ENCODE assay signal across 8 cellular contexts in the genomic region with DNA sequence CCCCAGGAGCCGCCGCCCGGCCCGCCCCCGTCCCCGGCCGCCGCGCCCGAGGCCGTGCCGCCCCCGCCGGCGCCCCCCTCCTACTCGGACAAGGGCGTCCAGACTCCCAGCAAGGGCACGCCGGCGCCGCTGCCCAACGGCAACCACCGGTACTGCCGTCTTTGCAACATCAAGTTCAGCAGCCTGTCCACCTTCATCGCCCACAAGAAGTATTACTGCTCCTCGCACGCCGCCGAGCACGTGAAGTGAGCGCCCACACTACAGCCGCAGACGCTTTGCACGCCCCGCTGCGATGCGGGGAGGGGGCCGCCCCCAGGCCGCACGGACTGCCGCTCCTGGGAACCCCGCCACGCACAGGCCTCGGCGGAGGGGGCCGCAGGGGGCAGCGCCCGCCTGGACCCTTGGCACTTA. TPM values are rescaled to one million over a fixed set of nuclear protein-coding genes. Genes with fewer than 3 reads are reported as not detected.
DNase-seq lines count a peak whose midpoint lies in the region; ATAC-seq, FAIRE-seq and TF ChIP-seq lines count a peak whose summit lies in the region.

No MANE protein-coding gene starts in this region.

- peaks cover 41% of the 10 kb centered on the region; the same call in 2 of the 3 replicates for H3K36me3 ChIP-seq in K562 (ENCODE audit: control insufficient read depth, insufficient read depth, low read length)
- H3K36me3 ChIP-seq in kidney (ENCODE audit: control insufficient read depth in 1 of 2, insufficient read depth in 2 of 2, low read length in 2 of 2), result no peaks in the 10 kb centered on the region

- WGBS in K562 (ENCODE audit: insufficient coverage, low coverage, missing lambda C conversion rate), result 98% methylated on average over 23 of the region's 48 CpGs

- BruUV-seq in K562 (replicated peaks; lab: Mats Ljungman, UMichigan), result no TSS peak

- ATAC-seq in GM19463 (IDR thresholded peaks at IDR 0.05; ENCODE audit: unreplicated experiment) (peak; percentile 11), K562 (no peak)

- POLR2A ChIA-PET in K562 (lab: Yijun Ruan, JAX), result no interaction called here

- H3K9me3 Mint-ChIP-seq in stimulated activated naive CD8-positive, alpha-beta T cell treated with anti-CD3 and anti-CD28 coated beads, Interleukin-15, Interleukin-2, amounts not matched to agents 100 ng/mL and 50 ng/mL, for 24 hours, result no peaks in the 10 kb centered on the region

- H4K20me1 ChIP-seq in K562 (replicated peaks; ENCODE audit: control insufficient read depth, insufficient read depth, low read length), result peaks cover 13% of the 10 kb centered on the region

- H3K4me2 ChIP-seq in K562 (ENCODE audit: insufficient read depth, low read length), result no peak overlapping the region

- no peak for TF ChIP-seq RAD21 in K562 (CRISPR knock-in tag; conservative IDR thresholded peaks at IDR 0.05 in 1 of 2, IDR thresholded peaks at IDR 0.05 in 1 of 2)

- no peak for TF ChIP-seq EP300 in K562 (IDR thresholded peaks at IDR 0.05; ENCODE audit: low read length)

- H3K4me1 ChIP-seq in K562 (replicated peaks in 1 of 2; ENCODE audit: control insufficient read depth in 2 of 2, insufficient read depth in 2 of 2, low read length in 2 of 2) (peaks cover 10 to 79% of the 10 kb centered on the region in 2 experiments), kidney (ENCODE audit: control insufficient read depth in 1 of 2, insufficient read depth in 1 of 2, low read depth in 1 of 2, low read length in 2 of 2) (peaks cover 0 to 13% of the 10 kb centered on the region in 2 donors)

- no peak for TF ChIP-seq CTCF in K562 (IDR thresholded peaks at IDR 0.05 in 2 of 3, conservative IDR thresholded peaks at IDR 0.05 in 1 of 3; ENCODE audit: insufficient read depth in 2 of 3, low read depth in 1 of 3, low read length in 3 of 3)
- no peak for TF ChIP-seq CTCF in kidney (IDR thresholded peaks at IDR 0.05; ENCODE audit: borderline replicate concordance, extremely low read depth, insufficient read depth)

- no peak overlapping the region for H3K27ac ChIP-seq in K562 (ENCODE audit: extremely low read depth, low read depth, low read length)
- peak overlapping the region in 1 of 2 donors; percentile 17 for H3K27ac ChIP-seq in kidney (ENCODE audit: low read depth in 2 of 2, low read length in 2 of 2)

- H3K4me3 ChIP-seq in K562 (no peak overlapping the region), kidney (ENCODE audit: low read length in 2 of 2) (peak overlapping the region in 1 of 2 donors; percentile 37)

- intact Hi-C loops in K562 (cut with micrococcal nuclease), result no loop called here
- intact Hi-C loops in kidney (cut with DNase I), result no loop called here

- peak overlapping the region; percentile 73 for H3K4me3 Mint-ChIP-seq in stimulated activated naive CD8-positive, alpha-beta T cell treated with anti-CD3 and anti-CD28 coated beads, Interleukin-15, Interleukin-2, amounts not matched to agents 100 ng/mL and 50 ng/mL, for 24 hours

- H3K27me3 ChIP-seq in K562 (ENCODE audit: control insufficient read depth in 2 of 2, insufficient read depth in 2 of 2, low read length in 2 of 2), result peaks cover 13 to 17% of the 10 kb centered on the region in 2 experiments; a peak in 4 of 5 replicates

- peaks cover 9% of the 10 kb centered on the region for H3K4me1 Mint-ChIP-seq in stimulated activated naive CD8-positive, alpha-beta T cell treated with anti-CD3 and anti-CD28 coated beads, Interleukin-15, Interleukin-2, amounts not matched to agents 100 ng/mL and 50 ng/mL, for 24 hours (ENCODE audit: low read depth)

- H3K9ac ChIP-seq in K562 (ENCODE audit: insufficient read depth in 1 of 2, low read depth in 2 of 2, low read length in 2 of 2) (no peak overlapping the region), kidney (ENCODE audit: low read length in 2 of 2) (peak overlapping the region in 1 of 2 donors; percentile 34)

- no peak overlapping the region for H2AFZ ChIP-seq in K562 (ENCODE audit: low read depth, low read length)

- in situ Hi-C loops in K562 (cut with MboI), result no loop called here

- DNase-seq in AG20443 (ENCODE audit: low spot score), result peak; percentile 76
- DNase-seq in NOMO-1 treated with DMSO at 0.1 percent for 48 hours (lab: John Stamatoyannopoulos, UW; ENCODE audit: unreplicated experiment), result peak; percentile 69
- no peak for DNase-seq in K562 (ENCODE audit: extremely low read depth in 1 of 4, low spot score in 3 of 4)
- peak; percentile 89 for DNase-seq in kidney
- DNase-seq in NCI-H510A (lab: John Stamatoyannopoulos, UW), result no peak
- DNase-seq in NCI-H2171 treated with DMSO at 0.1 percent for 48 hours (lab: John Stamatoyannopoulos, UW), result no peak

- FAIRE-seq in K562 (lab: Jason Lieb, UNC) (no peak), kidney (lab: Jason Lieb, UNC) (no peak)

- H3K27ac Mint-ChIP-seq in stimulated activated naive CD8-positive, alpha-beta T cell treated with anti-CD3 and anti-CD28 coated beads, Interleukin-15, Interleukin-2, amounts not matched to agents 100 ng/mL and 50 ng/mL, for 24 hours, result peak overlapping the region; percentile 78

- no peak for TF ChIP-seq POLR2A in K562 (conservative IDR thresholded peaks at IDR 0.05)

- CTCF ChIA-PET in K562 (lab: Yijun Ruan, JAX; ENCODE audit: low intra/inter-chr PET ratio), result no interaction called here

- H3K9me3 ChIP-seq in K562 (replicated peaks; ENCODE audit: control insufficient read depth, insufficient read depth, low read depth, low read length) (no peaks in the 10 kb centered on the region), kidney (ENCODE audit: control insufficient read depth in 1 of 2, low read length in 2 of 2) (no peaks in the 10 kb centered on the region)

- H3K9me1 ChIP-seq in K562 (ENCODE audit: control insufficient read depth, insufficient read depth, low read length), result no peaks in the 10 kb centered on the region

- no peaks in the 10 kb centered on the region for H3K79me2 ChIP-seq in K562 (ENCODE audit: control insufficient read depth, insufficient read depth, low read length)

- H3K36me3 Mint-ChIP-seq in stimulated activated naive CD8-positive, alpha-beta T cell treated with anti-CD3 and anti-CD28 coated beads, Interleukin-15, Interleukin-2, amounts not matched to agents 100 ng/mL and 50 ng/mL, for 24 hours (ENCODE audit: low read depth), result no peaks in the 10 kb centered on the region

- no peaks in the 10 kb centered on the region for H3K27me3 Mint-ChIP-seq in stimulated activated naive CD8-positive, alpha-beta T cell treated with anti-CD3 and anti-CD28 coated beads, Interleukin-15, Interleukin-2, amounts not matched to agents 100 ng/mL and 50 ng/mL, for 24 hours

TF ChIP-seq in K562, 482 proteins besides CTCF, POLR2A, EP300 and RAD21:
- peak; percentile 56; the same call in 1 of the 2 replicates for TF ChIP-seq POLR2G (IDR thresholded peaks at IDR 0.05; ENCODE audit: low read depth, low read length)
- no peak for TF ChIP-seq STAG1 (CRISPR knock-in tag; IDR thresholded peaks at IDR 0.05; ENCODE audit: borderline replicate concordance)

RNA-seq across cellular contexts. Expression of a gene that starts 35.5 kb away (rescaled TPM):
- 74.4 and 112 TPM in 2 replicates for total RNA-seq in K562 (2011; cell fraction: chromatin; rRNA removed; ENCODE audit: low replicate concordance)
- 51.3 and 61.4 TPM in 2 replicates for total RNA-seq in K562 (2011; cell fraction: nucleolus; rRNA removed)
- total RNA-seq in K562 (2011; cell fraction: nucleoplasm; rRNA removed), result 61.1 and 63.4 TPM in 2 replicates
- total RNA-seq in K562 (2014; rRNA removed) (26.9 and 35.1 TPM in 2 replicates), K562 (2014; rRNA removed; fragmentation: Illumina TruSeq; extraction: Trizol) (16.0 and 16.3 TPM in 2 replicates), K562 (2015; rRNA removed; fragmentation: Illumina TruSeq; extraction: Trizol) (31.1 and 33.9 TPM in 2 replicates), K562 (2021) (81.3 and 88.7 TPM in 2 replicates), kidney (38.2 TPM)
- polyA plus RNA-seq in K562 (2011; rRNA removed) (12.5 and 15.8 TPM in 2 replicates), K562 (2014; fragmentation: Illumina TruSeq; extraction: Trizol) (60.7 and 65.3 TPM in 2 replicates), K562 (2014; fragmentation: Nextera tagmentation; extraction: Ambion mirVana) (1 to 10 TPM; 1.7 to 2.0 TPM), K562 (2014; rRNA removed) (37.1 and 49.2 TPM in 2 replicates), kidney (ENCODE audit: insufficient read depth, low read depth, low replicate concordance) (11.4 TPM)
- 10.1 and 15.8 TPM in 2 replicates for polyA plus RNA-seq in K562 (2011; cell fraction: cytosol; rRNA removed)
- polyA plus RNA-seq in K562 (2011; cell fraction: nucleus; rRNA removed), result 43.3 and 65.6 TPM in 2 replicates
- 57.6 and 59.2 TPM in 2 replicates for polyA plus RNA-seq in K562 (2012)
- polyA minus RNA-seq in K562 (2011; rRNA and poly(A)+ RNA removed), result 7.9 and 9.1 TPM in 2 replicates
- 23.7 and 30.6 TPM in 2 replicates for polyA minus RNA-seq in K562 (2011; cell fraction: cytosol; rRNA and poly(A)+ RNA removed)
- polyA minus RNA-seq in K562 (2011; cell fraction: nucleus; rRNA and poly(A)+ RNA removed), result 17.5 and 19.1 TPM in 2 replicates

Comparison
In these comparisons a context has a peak if more than half of its experiments do, and no peak if none do; other contexts are left out.
1. DNase-seq: peak in AG20443 (single experiment), NOMO-1 treated with DMSO at 0.1 percent for 48 hours (single experiment) and kidney (single experiment); none in K562 (0 of 4), NCI-H510A (single experiment) and NCI-H2171 treated with DMSO at 0.1 percent for 48 hours (single experiment).